ENCODE assay signal across 14 cellular contexts in the genomic region with DNA sequence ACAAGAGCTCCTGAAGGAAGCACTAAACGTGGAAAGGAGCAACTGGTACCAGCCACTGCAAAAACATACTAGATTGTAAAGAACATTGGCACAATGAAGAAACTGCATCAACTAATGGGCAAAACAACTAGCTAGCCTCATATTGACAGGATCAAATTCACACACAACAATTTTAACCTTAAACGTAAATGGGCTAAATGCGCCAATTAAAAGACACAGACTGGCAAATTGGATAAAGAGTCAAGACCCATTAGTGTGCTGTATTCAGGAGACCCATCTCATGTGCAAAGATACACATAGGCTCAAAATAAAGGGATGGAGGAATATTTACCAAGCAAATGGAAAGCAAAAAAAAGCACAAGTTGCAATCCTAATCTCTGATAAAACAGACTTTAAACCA. TPM values are rescaled to one million over a fixed set of nuclear protein-coding genes. Genes with fewer than 3 reads are reported as not detected.
"Had no signal": no experiment of that assay in that cellular context is flagged by ENCODE, and none has a peak within 500 bp of the region (broad histone marks: within the 10 kb centered on the region; RNA-seq: fewer than 3 reads in every experiment).

No MANE protein-coding gene starts in this region.

RNA-seq across cellular contexts. Expression of a gene that starts 43.8 kb away (rescaled TPM):
- total RNA-seq: activated B cell treated with CpG ODN at 0.5 μM for 24 hours; activated CD4-positive, alpha-beta memory T cell treated with anti-CD3 and anti-CD28 coated beads for 36 hours; activated CD4-positive, alpha-beta memory T cell treated with anti-CD3 and anti-CD28 coated beads, Interleukin-2, amount 10 ng/mL, durations not matched to agents 7 days and 5 days; activated CD4-positive, alpha-beta T cell treated with anti-CD3 and anti-CD28 coated beads for 36 hours; activated CD4-positive, alpha-beta T cell treated with anti-CD3 and anti-CD28 coated beads, Interleukin-2, amount 10 ng/mL, durations not matched to agents 24 days and 14 days; activated CD4-positive, alpha-beta T cell treated with anti-CD3 and anti-CD28 coated beads, Interleukin-2, amount 10 ng/mL, durations not matched to agents 7 days and 5 days; activated CD8-positive, alpha-beta memory T cell treated with anti-CD3 and anti-CD28 coated beads for 36 hours; activated CD8-positive, alpha-beta memory T cell treated with anti-CD3 and anti-CD28 coated beads, Interleukin-2, amount 10 ng/mL, durations not matched to agents 7 days and 5 days; activated CD8-positive, alpha-beta T cell treated with anti-CD3 and anti-CD28 coated beads for 36 hours; activated CD8-positive, alpha-beta T cell treated with anti-CD3 and anti-CD28 coated beads, Interleukin-2, amount 10 ng/mL, durations not matched to agents 7 days and 5 days; T-helper 1 cell treated with Interleukin-12 subunit alpha and Interleukin-12 subunit beta and Interleukin-4 antibody, amounts not matched to agents 30 ng/mL and 1 ng/mL, for 36 hours; T-helper 17 cell; T-helper 2 cell treated with Interferon-gamma antibody and Interleukin-4, amounts not matched to agents 100 ng/mL and 5 ng/mL, for 36 hours; WTC11 had no signal
